Comparison of ENCODE assay signal across 22 cellular contexts in genomic region chr20:15676815-15677214, GRCh38.
DNase-seq lines count a peak whose midpoint lies in the region; ATAC-seq, FAIRE-seq and TF ChIP-seq lines count a peak whose summit lies in the region.
"Had no signal": no experiment of that assay in that cellular context is flagged by ENCODE, and none has a peak within 500 bp of the region (broad histone marks: within the 10 kb centered on the region; RNA-seq: fewer than 3 reads in every experiment).

No MANE protein-coding gene starts in this region.

- H4K20me1 ChIP-seq in HepG2 (ENCODE audit: insufficient read depth, low read length), result no peaks in the 10 kb centered on the region
- H4K20me1 ChIP-seq: BLaER1 had no signal

- no peaks in the 10 kb centered on the region for H3K36me3 ChIP-seq in HepG2 (replicated peaks in 1 of 2; ENCODE audit: control insufficient read depth in 1 of 2, insufficient read depth in 2 of 2, low read length in 2 of 2)
- no peaks in the 10 kb centered on the region for H3K36me3 ChIP-seq in right lobe of liver
- no peaks in the 10 kb centered on the region for H3K36me3 ChIP-seq in SK-N-MC (ENCODE audit: insufficient read depth, low read length)
- H3K36me3 ChIP-seq in Peyer's patch, result no peaks in the 10 kb centered on the region
- H3K36me3 ChIP-seq: BE2C, BLaER1 had no signal

- BruUV-seq in HepG2 (replicated peaks; lab: Mats Ljungman, UMichigan), result no TSS peak

- WGBS in HepG2 (ENCODE audit: low lambda C conversion rate), result 87% methylated on average over 2 of the region's 2 CpGs
- WGBS in right lobe of liver (ENCODE audit: insufficient coverage, low coverage, low lambda C conversion rate, missing lambda C conversion rate), result 43% methylated on average over 2 of the region's 2 CpGs

- CTCF ChIA-PET in HepG2 (lab: Yijun Ruan, JAX; ENCODE audit: low intra/inter-chr PET ratio, low total read pairs) (no interaction called here), GM10248 (lab: Yijun Ruan, JAX) (interaction anchor here (1.0 to 3.7 kb wide), 3 partner anchors 12 to 23 kb away, joined by 3 to 12 read pairs (median 3); no protein-coding TSS in a partner anchor)

- H3K9me3 ChIP-seq in HepG2 (ENCODE audit: low read length) (peaks cover 70% of the 10 kb centered on the region), right lobe of liver (no peaks in the 10 kb centered on the region), SK-N-MC (ENCODE audit: low read depth, low read length) (peaks cover 5% of the 10 kb centered on the region; the same call in 1 of the 2 replicates), Peyer's patch (no peaks in the 10 kb centered on the region)
- H3K9me3 ChIP-seq: BE2C, BLaER1 had no signal

- DNase-seq in HepG2 (ENCODE audit: low spot score), result no peak
- DNase-seq in right lobe of liver, result no peak
- DNase-seq in SK-N-MC (ENCODE audit: low read depth, low spot score), result no peak
- no peak for DNase-seq in GM10248 (ENCODE audit: extremely low spot score)
- no peak for DNase-seq in Peyer's patch
- DNase-seq: ACHN; BE2C; C1 segment of cervical spinal cord; CD4-positive, alpha-beta memory T cell; CD4-positive, CD25-positive, alpha-beta regulatory T cell; CD8-positive, alpha-beta memory T cell; COR-L47; DMS 273 treated with DMSO at 0.1 percent for 48 hours; DMS153; DMS53; DMS79; DND-41; EL; GDM1 had no signal

- TF ChIP-seq POLR2A in HepG2 (IDR thresholded peaks at IDR 0.05; ENCODE audit: insufficient read depth in 1 of 2, low read depth in 2 of 2, low read length in 2 of 2) (no peak), right lobe of liver (IDR thresholded peaks at IDR 0.05) (no peak), Peyer's patch (IDR thresholded peaks at IDR 0.05) (no peak)

- H3K27me3 ChIP-seq in HepG2 (ENCODE audit: control insufficient read depth in 1 of 2, insufficient read depth in 2 of 2, low read length in 2 of 2) (no peaks in the 10 kb centered on the region), right lobe of liver (no peaks in the 10 kb centered on the region), Peyer's patch (no peaks in the 10 kb centered on the region)
- H3K27me3 ChIP-seq: BE2C, BLaER1 had no signal

- in situ Hi-C loops in HepG2 (cut with HindIII; ENCODE audit: extremely low pct_ligation_motif_present, low pct_unique_long_range_greater_than_20kb), result no loop called here

- POLR2A ChIA-PET in HepG2 (lab: Yijun Ruan, JAX), result no interaction called here
- POLR2A ChIA-PET in GM10248 (lab: Yijun Ruan, JAX), result no interaction called here

- H3K4me3 ChIP-seq in HepG2 (replicated peaks in 1 of 3; ENCODE audit: insufficient read depth in 1 of 3, low read depth in 2 of 3, low read length in 3 of 3), result no peak overlapping the region
- H3K4me3 ChIP-seq in right lobe of liver, result no peak overlapping the region
- H3K4me3 ChIP-seq in SK-N-MC, result peak overlapping the region; percentile 19; the same call in 1 of the 2 replicates
- H3K4me3 ChIP-seq in Peyer's patch, result no peak overlapping the region
- H3K4me3 ChIP-seq: BLaER1 had no signal

- TF ChIP-seq EP300 in HepG2 (IDR thresholded peaks at IDR 0.05; ENCODE audit: low read depth in 2 of 2, low read length in 2 of 2) (no peak), HepG2 (CRISPR knock-in tag; IDR thresholded peaks at IDR 0.05; ENCODE audit: borderline replicate concordance) (no peak)

- intact Hi-C loops in HepG2 (cut with micrococcal nuclease; ENCODE audit: unreplicated experiment) (no loop called here), right lobe of liver (cut with DNase I) (no loop called here)

- no peak overlapping the region for H2AFZ ChIP-seq in HepG2 (ENCODE audit: low read length)

- no peak overlapping the region for H3K9ac ChIP-seq in HepG2 (ENCODE audit: insufficient read depth, low read depth, low read length)
- H3K9ac ChIP-seq in SK-N-MC (ENCODE audit: insufficient read length), result no peak overlapping the region
- H3K9ac ChIP-seq: BLaER1 had no signal

- no peak for TF ChIP-seq RAD21 in HepG2 (CRISPR knock-in tag; IDR thresholded peaks at IDR 0.05)

- H3K4me1 ChIP-seq in HepG2 (ENCODE audit: insufficient read depth, low read length), result no peaks in the 10 kb centered on the region
- H3K4me1 ChIP-seq in right lobe of liver, result no peaks in the 10 kb centered on the region
- H3K4me1 ChIP-seq in Peyer's patch, result no peaks in the 10 kb centered on the region
- H3K4me1 ChIP-seq: BLaER1 had no signal

- no peak overlapping the region for H3K27ac ChIP-seq in HepG2 (ENCODE audit: extremely low read length, insufficient read depth, low read length)
- H3K27ac ChIP-seq in right lobe of liver, result no peak overlapping the region
- no peak overlapping the region for H3K27ac ChIP-seq in SK-N-MC
- H3K27ac ChIP-seq in Peyer's patch, result no peak overlapping the region
- H3K27ac ChIP-seq: 22Rv1, BLaER1 had no signal

- no peak overlapping the region for H3K4me2 ChIP-seq in HepG2 (ENCODE audit: low read depth, low read length)
- H3K4me2 ChIP-seq: BLaER1 had no signal

- FAIRE-seq in HepG2 (lab: Jason Lieb, UNC), result no peak
- FAIRE-seq: GM12891 had no signal

- no peak for ATAC-seq in HepG2
- ATAC-seq in right lobe of liver, result no peak

- H3K79me2 ChIP-seq in HepG2 (ENCODE audit: insufficient read depth, low read length), result no peaks in the 10 kb centered on the region

- TF ChIP-seq CTCF in HepG2 (CRISPR knock-in tag; IDR thresholded peaks at IDR 0.05), result no peak
- TF ChIP-seq CTCF in right lobe of liver (IDR thresholded peaks at IDR 0.05), result no peak
- no peak for TF ChIP-seq CTCF in GM10248 (IDR thresholded peaks at IDR 0.05; ENCODE audit: control extremely low read depth, extremely low read depth, low read depth, missing control alignments)
- TF ChIP-seq CTCF in Peyer's patch (IDR thresholded peaks at IDR 0.05), result no peak

TF ChIP-seq in HepG2, 621 proteins besides CTCF, POLR2A, EP300 and RAD21:
- TF ChIP-seq MAFK (conservative IDR thresholded peaks at IDR 0.05 in 1 of 2, IDR thresholded peaks at IDR 0.05 in 1 of 2; ENCODE audit: low read length in 2 of 2), result peak in 1 of 2 experiments; percentile 62; a peak in 3 of 4 replicates
- TF ChIP-seq SATB2 (CRISPR knock-in tag; IDR thresholded peaks at IDR 0.05), result no peak
- TF ChIP-seq MAFF (IDR thresholded peaks at IDR 0.05; ENCODE audit: low read depth, low read length), result peak; percentile 62; the same call in 1 of the 2 replicates
